Comparison of ENCODE assay signal across 1 cellular context in genomic region chr4:139857021-139857420, GRCh38.
TF ChIP-seq lines count a peak whose summit lies in the region.

No MANE protein-coding gene starts in this region.

TF ChIP-seq in HepG2, 621 proteins besides CTCF, POLR2A, EP300 and RAD21 (continued from another document):
- TF ChIP-seq BRF2 (CRISPR knock-in tag; IDR thresholded peaks at IDR 0.05): no peak
- peak; percentile 23; the same call in 1 of the 2 replicates for TF ChIP-seq STAG1 (CRISPR knock-in tag; IDR thresholded peaks at IDR 0.05)
- TF ChIP-seq ZNF720 (CRISPR knock-in tag; IDR thresholded peaks at IDR 0.05): no peak
- TF ChIP-seq ZMYM4 (CRISPR knock-in tag; IDR thresholded peaks at IDR 0.05): peak; percentile 46; the same call in 1 of the 2 replicates
- TF ChIP-seq ZNF775 (CRISPR knock-in tag; IDR thresholded peaks at IDR 0.05; ENCODE audit: borderline replicate concordance): no peak
- peak; percentile 99 for TF ChIP-seq PITX1 (CRISPR knock-in tag; IDR thresholded peaks at IDR 0.05)
- peak; percentile 77 for TF ChIP-seq IKZF5 (CRISPR knock-in tag; IDR thresholded peaks at IDR 0.05)
- TF ChIP-seq NR0B2 (CRISPR knock-in tag; IDR thresholded peaks at IDR 0.05): no peak
- TF ChIP-seq NFYC (CRISPR knock-in tag; IDR thresholded peaks at IDR 0.05): no peak
- TF ChIP-seq CHD2 (IDR thresholded peaks at IDR 0.05; ENCODE audit: low read depth, low read length): no peak
- no peak for TF ChIP-seq CAMTA2 (CRISPR knock-in tag; IDR thresholded peaks at IDR 0.05; ENCODE audit: borderline replicate concordance)
TF ChIP-seq in HepG2: peak in this region for 89.
